Comparison of ENCODE assay signal across 20 cellular contexts in the genomic region with DNA sequence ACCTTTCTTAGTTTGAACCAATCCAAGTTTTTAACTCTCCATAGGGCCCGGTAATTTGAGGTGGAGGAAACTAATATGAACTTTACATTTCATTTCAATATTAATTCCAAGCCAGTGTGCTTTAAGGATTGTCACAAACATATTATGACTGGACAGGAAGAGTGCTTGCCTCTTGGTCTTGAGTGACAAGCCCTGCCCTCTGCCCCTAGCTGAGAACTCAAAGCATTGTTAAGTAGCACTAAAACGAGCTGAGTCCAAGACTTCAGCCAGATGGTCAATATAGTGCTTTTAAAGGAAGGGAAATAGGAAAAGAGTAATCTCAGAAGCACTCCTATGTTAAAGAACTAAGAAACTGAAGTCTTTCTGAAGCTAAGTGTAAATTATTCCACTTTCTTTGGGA. TPM values are rescaled to one million over a fixed set of nuclear protein-coding genes. Genes with fewer than 3 reads are reported as not detected.
DNase-seq lines count a peak whose midpoint lies in the region; ATAC-seq, FAIRE-seq and TF ChIP-seq lines count a peak whose summit lies in the region.
"Had no signal": no experiment of that assay in that cellular context is flagged by ENCODE, and none has a peak within 500 bp of the region (broad histone marks: within the 10 kb centered on the region; RNA-seq: fewer than 3 reads in every experiment).

No MANE protein-coding gene starts in this region.

- FAIRE-seq in HepG2 (lab: Jason Lieb, UNC): peak; percentile 18
- FAIRE-seq: GM12878, RCC 7860 had no signal

- CTCF ChIA-PET in HepG2 (lab: Yijun Ruan, JAX; ENCODE audit: low intra/inter-chr PET ratio, low total read pairs): no interaction called here

- TF ChIP-seq POLR2A in HepG2 (IDR thresholded peaks at IDR 0.05; ENCODE audit: insufficient read depth in 1 of 2, low read depth in 2 of 2, low read length in 2 of 2) (no peak), right lobe of liver (IDR thresholded peaks at IDR 0.05) (no peak)

- no TSS peak for BruUV-seq in HepG2 (replicated peaks; lab: Mats Ljungman, UMichigan)

- 55% methylated on average over 2 of the region's 2 CpGs for WGBS in HepG2 (ENCODE audit: low lambda C conversion rate)
- WGBS in right lobe of liver (ENCODE audit: insufficient coverage, low coverage, low lambda C conversion rate, missing lambda C conversion rate): 57% methylated on average over 2 of the region's 2 CpGs
- 33 to 60% methylated on average over 1 of the region's 2 CpGs for WGBS in mesodermal cell (ENCODE audit: insufficient coverage in 2 of 2), 2 experiments

- H2AFZ ChIP-seq in HepG2 (ENCODE audit: low read length): no peak overlapping the region
- H2AFZ ChIP-seq: GM23248 had no signal

- TF ChIP-seq RAD21 in HepG2 (CRISPR knock-in tag; IDR thresholded peaks at IDR 0.05): no peak

- DNase-seq in HepG2 (ENCODE audit: low spot score) (no peak), right lobe of liver (no peak), chondrocyte (ENCODE audit: low spot score) (no peak), pulmonary artery endothelial cell (ENCODE audit: low read depth, low spot score) (peak; percentile 40), cerebellum (ENCODE audit: low spot score) (no peak), KBM-7 (no peak)
- DNase-seq: 8988T; BE2C; CD4-positive, CD25-positive, alpha-beta regulatory T cell; GM23248; HCEC 1CT; NCI-H1105; NCI-H2081; NCI-H446 treated with DMSO at 0.1 percent for 48 hours had no signal

- intact Hi-C loops in HepG2 (cut with micrococcal nuclease; ENCODE audit: unreplicated experiment): no loop called here
- intact Hi-C loops in right lobe of liver (cut with DNase I): no loop called here

- in situ Hi-C loops in HepG2 (cut with HindIII; ENCODE audit: extremely low pct_ligation_motif_present, low pct_unique_long_range_greater_than_20kb) (no loop called here), KBM-7 (cut with MboI; ENCODE audit: low pct_unique_long_range_greater_than_20kb, low sequenced_read_pairs) (no loop called here)

- no peaks in the 10 kb centered on the region for H4K20me1 ChIP-seq in HepG2 (ENCODE audit: insufficient read depth, low read length)

- H3K27ac ChIP-seq in HepG2 (ENCODE audit: extremely low read length, insufficient read depth, low read length) (no peak overlapping the region), right lobe of liver (no peak overlapping the region), mesodermal cell (ENCODE audit: low read depth, low read length, severe bottlenecking) (peak overlapping the region; percentile 42)
- H3K27ac ChIP-seq: GM23248 had no signal

- H3K36me3 Mint-ChIP-seq in chondrocyte (ENCODE audit: low read depth): peaks cover 11% of the 10 kb centered on the region

- ATAC-seq in HepG2 (no peak), right lobe of liver (no peak), HG02642 (IDR thresholded peaks at IDR 0.05; ENCODE audit: poor library complexity, unreplicated experiment) (no peak)
- ATAC-seq: GM12878, Right ventricle myocardium inferior had no signal

- H3K4me3 ChIP-seq in HepG2 (replicated peaks in 1 of 3; ENCODE audit: insufficient read depth in 1 of 3, low read depth in 2 of 3, low read length in 3 of 3) (no peak overlapping the region), right lobe of liver (no peak overlapping the region), mesodermal cell (ENCODE audit: extremely low read depth, insufficient read depth, low read length, poor library complexity, severe bottlenecking) (no peak overlapping the region)
- H3K4me3 ChIP-seq: GM12878, GM23248 had no signal

- peak overlapping the region; percentile 27 for H3K27ac Mint-ChIP-seq in chondrocyte (ENCODE audit: unreplicated experiment)
- H3K27ac Mint-ChIP-seq: CD4-positive, CD25-positive, alpha-beta regulatory T cell; IgD-negative memory B cell had no signal

- H3K36me3 ChIP-seq in HepG2 (replicated peaks in 1 of 2; ENCODE audit: control insufficient read depth in 1 of 2, insufficient read depth in 2 of 2, low read length in 2 of 2): no peaks in the 10 kb centered on the region
- no peaks in the 10 kb centered on the region for H3K36me3 ChIP-seq in right lobe of liver
- no peaks in the 10 kb centered on the region for H3K36me3 ChIP-seq in mesodermal cell (ENCODE audit: control insufficient read depth, insufficient read depth, low read length)
- H3K36me3 ChIP-seq: BE2C had no signal

- no peak overlapping the region for H3K9ac ChIP-seq in HepG2 (ENCODE audit: insufficient read depth, low read depth, low read length)
- H3K9ac ChIP-seq: GM23248 had no signal

- POLR2A ChIA-PET in HepG2 (lab: Yijun Ruan, JAX): no interaction called here

- H3K4me2 ChIP-seq in HepG2 (ENCODE audit: low read depth, low read length): no peak overlapping the region

- H3K4me1 ChIP-seq in HepG2 (ENCODE audit: insufficient read depth, low read length): peaks cover 21% of the 10 kb centered on the region
- no peaks in the 10 kb centered on the region for H3K4me1 ChIP-seq in right lobe of liver
- peaks cover 11% of the 10 kb centered on the region for H3K4me1 ChIP-seq in mesodermal cell (ENCODE audit: control insufficient read depth, insufficient read depth, low read length, poor library complexity, severe bottlenecking)
- H3K4me1 ChIP-seq: BE2C had no signal

- no peaks in the 10 kb centered on the region for H3K27me3 ChIP-seq in HepG2 (ENCODE audit: control insufficient read depth in 1 of 2, insufficient read depth in 2 of 2, low read length in 2 of 2)
- H3K27me3 ChIP-seq in right lobe of liver: no peaks in the 10 kb centered on the region
- H3K27me3 ChIP-seq: BE2C had no signal

- TF ChIP-seq CTCF in HepG2 (CRISPR knock-in tag; IDR thresholded peaks at IDR 0.05) (no peak), right lobe of liver (IDR thresholded peaks at IDR 0.05) (no peak), chondrocyte (IDR thresholded peaks at IDR 0.05) (no peak)

- H3K9me3 Mint-ChIP-seq in chondrocyte (ENCODE audit: low read depth): peaks cover 17% of the 10 kb centered on the region

- TF ChIP-seq EP300 in HepG2 (IDR thresholded peaks at IDR 0.05; ENCODE audit: low read depth in 2 of 2, low read length in 2 of 2) (no peak), HepG2 (CRISPR knock-in tag; IDR thresholded peaks at IDR 0.05; ENCODE audit: borderline replicate concordance) (no peak)

- peaks cover 54% of the 10 kb centered on the region for H3K4me1 Mint-ChIP-seq in chondrocyte (ENCODE audit: low read depth)

- H3K4me3 Mint-ChIP-seq in chondrocyte (ENCODE audit: unreplicated experiment): no peak overlapping the region
- H3K4me3 Mint-ChIP-seq: CD4-positive, CD25-positive, alpha-beta regulatory T cell; IgD-negative memory B cell had no signal

- H3K79me2 ChIP-seq in HepG2 (ENCODE audit: insufficient read depth, low read length): no peaks in the 10 kb centered on the region

- H3K9me3 ChIP-seq in HepG2 (ENCODE audit: low read length): no peaks in the 10 kb centered on the region; the same call in 1 of the 2 replicates
- no peaks in the 10 kb centered on the region for H3K9me3 ChIP-seq in right lobe of liver
- no peaks in the 10 kb centered on the region for H3K9me3 ChIP-seq in mesodermal cell (ENCODE audit: control insufficient read depth, low read length)

- H3K27me3 Mint-ChIP-seq in chondrocyte (ENCODE audit: low read depth): no peaks in the 10 kb centered on the region
- H3K27me3 Mint-ChIP-seq: CD4-positive, CD25-positive, alpha-beta regulatory T cell; IgD-negative memory B cell had no signal

RNA-seq across cellular contexts. Expression of a gene that starts 17.1 kb away (rescaled TPM):
- total RNA-seq in HepG2 (2016; rRNA removed; fragmentation: Illumina TruSeq; extraction: Trizol) (16.0 and 26.0 TPM in 2 replicates), right lobe of liver (1 to 10 TPM; 4.3 to 7.6 (median 5.5) TPM), chondrocyte (12.6 to 18.0 TPM (median 13.2 TPM) in 3 replicates), pulmonary artery endothelial cell (10.4 and 15.2 TPM in 2 replicates), cerebellum (17.1 TPM)
- total RNA-seq in HepG2 (2016; cell fraction: cytosol; rRNA removed; fragmentation: Illumina TruSeq; extraction: Trizol; ENCODE audit: low read depth): 1.3 and 3.1 TPM in 2 replicates
- 15.0 and 24.2 TPM in 2 replicates for total RNA-seq in HepG2 (2016; cell fraction: insoluble cytoplasmic fraction; rRNA removed; fragmentation: Illumina TruSeq; extraction: Trizol)
- 6.7 and 7.3 TPM in 2 replicates for total RNA-seq in HepG2 (2016; cell fraction: membrane; rRNA removed; fragmentation: Illumina TruSeq; extraction: Trizol)
- 13.9 and 16.9 TPM in 2 replicates for total RNA-seq in HepG2 (2016; cell fraction: nucleus; rRNA removed; fragmentation: Illumina TruSeq; extraction: Trizol)
- 3.1 and 3.6 TPM in 2 replicates for polyA plus RNA-seq in HepG2 (2011; rRNA removed)
- 1.1 and 2.0 TPM in 2 replicates for polyA plus RNA-seq in HepG2 (2011; cell fraction: cytosol; rRNA removed)
- polyA plus RNA-seq in HepG2 (2011; cell fraction: nucleus; rRNA removed): 1.5 and 2.7 TPM in 2 replicates
- polyA plus RNA-seq in HepG2 (2012): 4.0 and 8.5 TPM in 2 replicates
- 0.78 and 0.84 TPM in 2 replicates for polyA plus RNA-seq in HepG2 (2016; cell fraction: cytosol; fragmentation: Illumina TruSeq; extraction: Trizol; ENCODE audit: low read depth)
- polyA plus RNA-seq in HepG2 (2016; cell fraction: insoluble cytoplasmic fraction; fragmentation: Illumina TruSeq; extraction: Trizol; ENCODE audit: low read depth): 16.4 and 17.2 TPM in 2 replicates
- polyA plus RNA-seq in HepG2 (2016; cell fraction: membrane; fragmentation: Illumina TruSeq; extraction: Trizol; ENCODE audit: low read depth): 1.7 and 2.0 TPM in 2 replicates
- 12.2 and 12.8 TPM in 2 replicates for polyA plus RNA-seq in HepG2 (2016; cell fraction: nucleus; fragmentation: Illumina TruSeq; extraction: Trizol; ENCODE audit: insufficient read depth, low read depth)
- polyA minus RNA-seq in HepG2 (2011; rRNA and poly(A)+ RNA removed; ENCODE audit: low replicate concordance): 1.0 and 4.4 TPM in 2 replicates
- polyA minus RNA-seq in HepG2 (2011; cell fraction: cytosol; rRNA and poly(A)+ RNA removed): 1.4 and 4.2 TPM in 2 replicates
- 5.6 and 10.4 TPM in 2 replicates for polyA minus RNA-seq in HepG2 (2011; cell fraction: nucleus; rRNA and poly(A)+ RNA removed)
- 10.0 TPM for polyA plus RNA-seq in mesodermal cell (2013, experiment 1 of 2)
- polyA plus RNA-seq in mesodermal cell (2013, experiment 2 of 2): 13.0 TPM

RNA-seq across cellular contexts. Expression of a gene that starts 17.3 kb away (rescaled TPM):
- total RNA-seq in HepG2 (2016; rRNA removed; fragmentation: Illumina TruSeq; extraction: Trizol) (12.4 and 22.1 TPM in 2 replicates), right lobe of liver (1 to 10 TPM; 3.5 to 6.8 (median 5.9) TPM), chondrocyte (24.7 to 45.7 TPM (median 26.0 TPM) in 3 replicates), pulmonary artery endothelial cell (19.9 and 27.6 TPM in 2 replicates), cerebellum (69.2 TPM)
- 9.6 and 11.5 TPM in 2 replicates for total RNA-seq in HepG2 (2016; cell fraction: cytosol; rRNA removed; fragmentation: Illumina TruSeq; extraction: Trizol; ENCODE audit: low read depth)
- 13.5 and 21.9 TPM in 2 replicates for total RNA-seq in HepG2 (2016; cell fraction: insoluble cytoplasmic fraction; rRNA removed; fragmentation: Illumina TruSeq; extraction: Trizol)
- 11.4 and 11.5 TPM in 2 replicates for total RNA-seq in HepG2 (2016; cell fraction: membrane; rRNA removed; fragmentation: Illumina TruSeq; extraction: Trizol)
- 65.0 and 69.3 TPM in 2 replicates for total RNA-seq in HepG2 (2016; cell fraction: nucleus; rRNA removed; fragmentation: Illumina TruSeq; extraction: Trizol)
- 5.6 and 6.9 TPM in 2 replicates for polyA plus RNA-seq in HepG2 (2011; rRNA removed)
- 4.1 and 4.9 TPM in 2 replicates for polyA plus RNA-seq in HepG2 (2011; cell fraction: cytosol; rRNA removed)
- 5.6 and 7.7 TPM in 2 replicates for polyA plus RNA-seq in HepG2 (2011; cell fraction: nucleus; rRNA removed)
- polyA plus RNA-seq in HepG2 (2012): 6.5 and 6.8 TPM in 2 replicates
- 4.5 and 7.6 TPM in 2 replicates for polyA plus RNA-seq in HepG2 (2016; cell fraction: cytosol; fragmentation: Illumina TruSeq; extraction: Trizol; ENCODE audit: low read depth)
- 14.9 and 15.7 TPM in 2 replicates for polyA plus RNA-seq in HepG2 (2016; cell fraction: insoluble cytoplasmic fraction; fragmentation: Illumina TruSeq; extraction: Trizol; ENCODE audit: low read depth)
- 9.2 and 10.6 TPM in 2 replicates for polyA plus RNA-seq in HepG2 (2016; cell fraction: membrane; fragmentation: Illumina TruSeq; extraction: Trizol; ENCODE audit: low read depth)
- 29.4 and 31.5 TPM in 2 replicates for polyA plus RNA-seq in HepG2 (2016; cell fraction: nucleus; fragmentation: Illumina TruSeq; extraction: Trizol; ENCODE audit: insufficient read depth, low read depth)
- polyA minus RNA-seq in HepG2 (2011; rRNA and poly(A)+ RNA removed; ENCODE audit: low replicate concordance): 13.5 and 16.6 TPM in 2 replicates
- polyA minus RNA-seq in HepG2 (2011; cell fraction: cytosol; rRNA and poly(A)+ RNA removed): 2.1 and 4.6 TPM in 2 replicates
- 34.6 and 50.2 TPM in 2 replicates for polyA minus RNA-seq in HepG2 (2011; cell fraction: nucleus; rRNA and poly(A)+ RNA removed)
- 7.0 TPM for polyA plus RNA-seq in mesodermal cell (2013, experiment 1 of 2)
- polyA plus RNA-seq in mesodermal cell (2013, experiment 2 of 2): 6.6 TPM
